Comparison of ENCODE assay signal across 23 cellular contexts in the genomic region with DNA sequence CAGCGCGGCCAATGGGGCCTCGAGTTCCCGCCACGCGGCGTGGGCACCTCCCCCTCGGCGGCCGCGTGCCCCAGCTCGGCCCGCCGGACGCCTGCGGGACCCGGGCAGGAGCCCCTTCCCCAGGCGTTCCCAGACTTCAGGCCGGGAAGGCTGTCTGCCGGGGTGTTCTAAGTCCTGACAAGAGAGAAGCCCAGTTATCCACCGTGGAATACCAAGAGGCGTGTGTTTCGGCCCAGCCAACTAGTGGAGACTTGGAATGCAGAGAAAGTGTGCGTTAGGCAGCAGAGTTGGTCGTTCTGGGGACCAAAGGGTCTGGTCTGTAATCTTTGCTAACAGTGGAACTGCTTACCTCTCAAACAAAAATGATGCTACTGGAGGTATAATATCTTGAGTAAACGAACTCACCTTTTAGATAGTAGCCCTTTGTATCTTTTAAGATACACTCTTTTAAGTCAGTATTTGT. TPM values are rescaled to one million over a fixed set of nuclear protein-coding genes. Genes with fewer than 3 reads are reported as not detected.
DNase-seq lines count a peak whose midpoint lies in the region; ATAC-seq and TF ChIP-seq lines count a peak whose summit lies in the region.
"Had no signal": no experiment of that assay in that cellular context is flagged by ENCODE, and none has a peak within 500 bp of the region (broad histone marks: within the 10 kb centered on the region; RNA-seq: fewer than 3 reads in every experiment).

No MANE protein-coding gene starts in this region.

- H3K36me3 Mint-ChIP-seq in natural killer cell = peaks cover 7% of the 10 kb centered on the region
- peaks cover 20% of the 10 kb centered on the region for H3K36me3 Mint-ChIP-seq in natural killer cell treated with Interleukin-12 subunit alpha and Interleukin-12 subunit beta and Interleukin-15 and Interleukin-18, amount 100 ng/mL, for 72 hours
- H3K36me3 Mint-ChIP-seq in IgD-negative memory B cell = peaks cover 4% of the 10 kb centered on the region
- H3K36me3 Mint-ChIP-seq in central memory CD8-positive, alpha-beta T cell (ENCODE audit: insufficient read depth) = peaks cover 24% of the 10 kb centered on the region

- no peaks in the 10 kb centered on the region for H3K9me3 Mint-ChIP-seq in natural killer cell
- H3K9me3 Mint-ChIP-seq in natural killer cell treated with Interleukin-12 subunit alpha and Interleukin-12 subunit beta and Interleukin-15 and Interleukin-18, amount 100 ng/mL, for 72 hours = no peaks in the 10 kb centered on the region
- H3K9me3 Mint-ChIP-seq in IgD-negative memory B cell = no peaks in the 10 kb centered on the region
- H3K9me3 Mint-ChIP-seq in central memory CD8-positive, alpha-beta T cell = no peaks in the 10 kb centered on the region
- H3K9me3 Mint-ChIP-seq: dendritic cell treated with granulocyte-macrophage colony-stimulating factor and Interleukin-4, amounts not matched to agents 40 ng/mL and 50 ng/mL, for 4 days; neural crest cell had no signal

- H3K27ac Mint-ChIP-seq in natural killer cell (peak overlapping the region in 1 of 2 donors; percentile 48), IgD-negative memory B cell (peak overlapping the region; percentile 31 to 83 (median 77))
- H3K27ac Mint-ChIP-seq in natural killer cell treated with Interleukin-12 subunit alpha and Interleukin-12 subunit beta and Interleukin-15 and Interleukin-18, amount 100 ng/mL, for 72 hours = no peak overlapping the region
- H3K27ac Mint-ChIP-seq in central memory CD8-positive, alpha-beta T cell (ENCODE audit: low read depth) = no peak overlapping the region
- H3K27ac Mint-ChIP-seq: dendritic cell treated with granulocyte-macrophage colony-stimulating factor and Interleukin-4, amounts not matched to agents 40 ng/mL and 50 ng/mL, for 4 days had no signal

- no peak for DNase-seq in natural killer cell
- no peak for DNase-seq in natural killer cell treated with Interleukin-12 subunit alpha and Interleukin-12 subunit beta and Interleukin-15 and Interleukin-18, amount 100 ng/mL, for 72 hours (ENCODE audit: low spot score)
- no peak for DNase-seq in central memory CD8-positive, alpha-beta T cell (ENCODE audit: low spot score in 2 of 2)
- DNase-seq in NCI-H2029 treated with DMSO at 0.1 percent for 48 hours (lab: John Stamatoyannopoulos, UW) = no peak
- no peak for DNase-seq in iPS-NIHi7 (ENCODE audit: extremely low spot score)
- DNase-seq: Calu3, HCEC 1CT, hypothalamus, islet precursor cell, Kasumi-1, midbrain, MV-4-11, NCI-H1694, NCI-H526 treated with DMSO at 0.1 percent for 48 hours, SIG-M5, tibial artery had no signal

- H3K27me3 Mint-ChIP-seq in natural killer cell (ENCODE audit: low read depth in 2 of 2) = no peaks in the 10 kb centered on the region
- no peaks in the 10 kb centered on the region for H3K27me3 Mint-ChIP-seq in natural killer cell treated with Interleukin-12 subunit alpha and Interleukin-12 subunit beta and Interleukin-15 and Interleukin-18, amount 100 ng/mL, for 72 hours
- H3K27me3 Mint-ChIP-seq in IgD-negative memory B cell = no peaks in the 10 kb centered on the region
- no peaks in the 10 kb centered on the region for H3K27me3 Mint-ChIP-seq in central memory CD8-positive, alpha-beta T cell

- H3K4me3 Mint-ChIP-seq in natural killer cell (peak overlapping the region; percentile 47), IgD-negative memory B cell (peak overlapping the region; percentile 61 to 81 (median 76))
- H3K4me3 Mint-ChIP-seq in natural killer cell treated with Interleukin-12 subunit alpha and Interleukin-12 subunit beta and Interleukin-15 and Interleukin-18, amount 100 ng/mL, for 72 hours = no peak overlapping the region
- H3K4me3 Mint-ChIP-seq in central memory CD8-positive, alpha-beta T cell = peak overlapping the region; percentile 20
- H3K4me3 Mint-ChIP-seq: neural crest cell had no signal

- TF ChIP-seq CTCF in natural killer cell (IDR thresholded peaks at IDR 0.05) = no peak

- ATAC-seq in natural killer cell = no peak
- ATAC-seq in natural killer cell treated with Interleukin-12 subunit alpha and Interleukin-12 subunit beta and Interleukin-15 and Interleukin-18, amount 100 ng/mL, for 72 hours = no peak
- ATAC-seq in central memory CD8-positive, alpha-beta T cell (replicated peaks; ENCODE audit: extremely low read depth, poor library complexity, severe bottlenecking) = no peak
- ATAC-seq in GM18498 (IDR thresholded peaks at IDR 0.05; ENCODE audit: unreplicated experiment) = no peak

- H3K4me1 Mint-ChIP-seq in natural killer cell = no peaks in the 10 kb centered on the region
- peaks cover 0 to 6% of the 10 kb centered on the region in 2 donors for H3K4me1 Mint-ChIP-seq in natural killer cell treated with Interleukin-12 subunit alpha and Interleukin-12 subunit beta and Interleukin-15 and Interleukin-18, amount 100 ng/mL, for 72 hours (ENCODE audit: low read depth in 2 of 2)
- H3K4me1 Mint-ChIP-seq in IgD-negative memory B cell = peaks cover 9 to 15% (median 10%) of the 10 kb centered on the region in 3 donors
- H3K4me1 Mint-ChIP-seq in central memory CD8-positive, alpha-beta T cell = no peaks in the 10 kb centered on the region
- H3K4me1 Mint-ChIP-seq: neural crest cell had no signal

- intact Hi-C loops in natural killer cell (cut with micrococcal nuclease) = loop anchor here (5.0 kb wide), 1 partner anchor 171 kb away; no protein-coding TSS in a partner anchor

RNA-seq across cellular contexts. Expression of gene HSF5, which starts 0.3 kb away (rescaled TPM):
- under 1 TPM; 0.45 to 1.00 (median 0.94) TPM for total RNA-seq in natural killer cell
- total RNA-seq in natural killer cell treated with Interleukin-12 subunit alpha and Interleukin-12 subunit beta and Interleukin-15 and Interleukin-18, amount 100 ng/mL, for 72 hours = 1 to 10 TPM; 1.7 to 3.3 TPM
- polyA plus RNA-seq in IgD-negative memory B cell = 1.6 TPM
- total RNA-seq: ascending aorta, cardiac septum had no signal
- polyA plus RNA-seq: liver had no signal

RNA-seq across cellular contexts. Expression of gene MTMR4, which starts 26.0 kb away (rescaled TPM):
- total RNA-seq in natural killer cell = 10 to 100 TPM; 28.4 to 43.4 (median 39.7) TPM
- 100 to 1,000 TPM in 1 of 2 donors, 10 to 100 TPM in 1; 60.1 to 104 TPM for total RNA-seq in natural killer cell treated with Interleukin-12 subunit alpha and Interleukin-12 subunit beta and Interleukin-15 and Interleukin-18, amount 100 ng/mL, for 72 hours
- 37.0 TPM for polyA plus RNA-seq in IgD-negative memory B cell

Comparison
In these comparisons a context has a peak if more than half of its experiments do, and no peak if none do; other contexts are left out.
1. H3K27ac Mint-ChIP-seq: peak in IgD-negative memory B cell (3 of 3); none in natural killer cell treated with Interleukin-12 subunit alpha and Interleukin-12 subunit beta and Interleukin-15 and Interleukin-18, amount 100 ng/mL, for 72 hours (0 of 2) and central memory CD8-positive, alpha-beta T cell (single experiment).